In the genomic region with DNA sequence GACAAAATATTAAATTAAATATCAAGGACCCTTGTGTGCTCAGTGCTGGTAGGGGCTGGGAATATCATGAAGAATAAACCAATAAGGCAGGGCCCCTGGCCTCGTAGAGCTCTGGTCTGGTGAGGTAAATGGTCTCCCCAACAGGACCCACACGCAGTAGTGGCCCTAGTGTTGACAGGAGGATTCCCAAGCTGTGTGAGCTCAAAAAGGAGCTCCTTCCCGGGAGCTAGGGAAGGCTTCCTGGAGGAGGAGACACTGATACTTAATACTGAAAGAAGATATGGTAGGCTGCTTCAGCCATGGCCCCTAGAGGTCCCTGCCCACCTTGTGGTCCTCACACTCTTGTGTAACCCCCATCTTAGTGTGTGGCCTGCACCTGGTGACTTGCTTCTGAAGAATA, we compare ENCODE assay signal across 16 cellular contexts.
DNase-seq lines count a peak whose midpoint lies in the region; ATAC-seq, FAIRE-seq and TF ChIP-seq lines count a peak whose summit lies in the region.
"Had no signal": no experiment of that assay in that cellular context is flagged by ENCODE, and none has a peak within 500 bp of the region (broad histone marks: within the 10 kb centered on the region; RNA-seq: fewer than 3 reads in every experiment).

No MANE protein-coding gene starts in this region.

- BruUV-seq in IMR-90 (replicated peaks; lab: Mats Ljungman, UMichigan) = no TSS peak
- no TSS peak for BruUV-seq in K562 (replicated peaks; lab: Mats Ljungman, UMichigan)
- BruUV-seq in PC-9 (replicated peaks; lab: Mats Ljungman, UMichigan) = no TSS peak

- intact Hi-C loops in IMR-90 (cut with micrococcal nuclease) = no loop called here
- intact Hi-C loops in K562 (cut with micrococcal nuclease) = no loop called here
- intact Hi-C loops in PC-9 (cut with micrococcal nuclease; ENCODE audit: unreplicated experiment) = no loop called here

- peaks cover 10% of the 10 kb centered on the region; the same call in 1 of the 2 replicates for H3F3A ChIP-seq in PC-9 (ENCODE audit: insufficient read depth, low read depth)

- dilution Hi-C loops in IMR-90 (cut with HindIII; ENCODE audit: low sequenced_read_pairs, unreplicated experiment) = no loop called here

- TF ChIP-seq EP300 in K562 (IDR thresholded peaks at IDR 0.05; ENCODE audit: low read length) = no peak

- no peak overlapping the region for H4K5ac ChIP-seq in IMR-90 (ENCODE audit: low read depth, low read length)

- H2BK5ac ChIP-seq in IMR-90 (ENCODE audit: low read depth, low read length, poor library complexity, severe bottlenecking) (peak overlapping the region; percentile 95), trophoblast cell (ENCODE audit: low read depth, low read length, poor library complexity) (no peak overlapping the region)

- TF ChIP-seq CTCF in IMR-90 (conservative IDR thresholded peaks at IDR 0.05; ENCODE audit: low read depth, low read length) (no peak), K562 (IDR thresholded peaks at IDR 0.05 in 2 of 3, conservative IDR thresholded peaks at IDR 0.05 in 1 of 3; ENCODE audit: insufficient read depth in 2 of 3, low read depth in 1 of 3, low read length in 3 of 3) (no peak), PC-9 (conservative IDR thresholded peaks at IDR 0.05) (no peak)

- no peak overlapping the region for H3K56ac ChIP-seq in IMR-90 (ENCODE audit: extremely low read depth, insufficient read depth, low read length)

- peak overlapping the region; percentile 97 for H2BK20ac ChIP-seq in IMR-90 (ENCODE audit: low read depth, low read length)

- H3K14ac ChIP-seq in IMR-90 (replicated peaks; ENCODE audit: low read depth, low read length) = peak overlapping the region; percentile 82; the same call in 1 of the 2 replicates
- no peak overlapping the region for H3K14ac ChIP-seq in trophoblast cell (ENCODE audit: low read length)

- H2BK120ac ChIP-seq in IMR-90 (ENCODE audit: low read depth, low read length) = peak overlapping the region; percentile 97
- H2BK120ac ChIP-seq in trophoblast cell (ENCODE audit: insufficient read depth, low read length, poor library complexity) = no peak overlapping the region

- H3K9me1 ChIP-seq in IMR-90 (ENCODE audit: insufficient read depth, low read length) (peaks cover 22% of the 10 kb centered on the region), K562 (ENCODE audit: control insufficient read depth, insufficient read depth, low read length) (no peaks in the 10 kb centered on the region)

- H2AK9ac ChIP-seq in IMR-90 (replicated peaks; ENCODE audit: low read depth, low read length, poor library complexity) = no peak overlapping the region

- H3K4me2 ChIP-seq in IMR-90 (ENCODE audit: low read depth, low read length) (no peak overlapping the region), K562 (ENCODE audit: insufficient read depth, low read length) (no peak overlapping the region), trophoblast cell (ENCODE audit: low read length) (no peak overlapping the region), PC-9 (no peak overlapping the region)
- H3K4me2 ChIP-seq: BLaER1 had no signal

- H2AK5ac ChIP-seq in IMR-90 (ENCODE audit: low read depth, low read length) (peak overlapping the region; percentile 100), trophoblast cell (ENCODE audit: low read length) (peak overlapping the region; percentile 26)

- H2AFZ ChIP-seq in IMR-90 (replicated peaks; ENCODE audit: low read length, poor library complexity) = no peak overlapping the region
- no peak overlapping the region for H2AFZ ChIP-seq in K562 (ENCODE audit: low read depth, low read length)
- no peak overlapping the region for H2AFZ ChIP-seq in trophoblast cell (ENCODE audit: insufficient read depth, low read length, poor library complexity)
- no peak overlapping the region for H2AFZ ChIP-seq in PC-9

- H3K9me3 ChIP-seq in IMR-90 (ENCODE audit: control insufficient read depth, insufficient read depth, low read length) = peaks cover 5% of the 10 kb centered on the region; the same call in 1 of the 2 replicates
- no peaks in the 10 kb centered on the region for H3K9me3 ChIP-seq in K562 (replicated peaks; ENCODE audit: control insufficient read depth, insufficient read depth, low read depth, low read length)
- H3K9me3 ChIP-seq in trophoblast cell (ENCODE audit: insufficient read depth, low read depth, low read length) = no peaks in the 10 kb centered on the region
- no peaks in the 10 kb centered on the region for H3K9me3 ChIP-seq in PC-9 (ENCODE audit: insufficient read depth, low read depth)
- H3K9me3 ChIP-seq: BLaER1 had no signal

- peak overlapping the region; percentile 100 for H4K91ac ChIP-seq in IMR-90 (ENCODE audit: insufficient read depth, low read depth, low read length)
- peak overlapping the region; percentile 1 for H4K91ac ChIP-seq in trophoblast cell (ENCODE audit: low read depth, low read length)

- H4K8ac ChIP-seq in IMR-90 (ENCODE audit: low read depth in 2 of 2, low read length in 2 of 2) (peak overlapping the region; percentile 90 to 98; a peak in 2 of 4 replicates), trophoblast cell (ENCODE audit: low read depth, low read length) (no peak overlapping the region)

- in situ Hi-C loops in IMR-90 (cut with MboI; ENCODE audit: low sequenced_read_pairs) = no loop called here
- in situ Hi-C loops in K562 (cut with MboI) = no loop called here

- no peak for TF ChIP-seq RAD21 in IMR-90 (IDR thresholded peaks at IDR 0.05; ENCODE audit: low read length)
- TF ChIP-seq RAD21 in K562 (CRISPR knock-in tag; conservative IDR thresholded peaks at IDR 0.05 in 1 of 2, IDR thresholded peaks at IDR 0.05 in 1 of 2) = no peak

- H3K79me2 ChIP-seq in K562 (ENCODE audit: control insufficient read depth, insufficient read depth, low read length) (no peaks in the 10 kb centered on the region), trophoblast cell (ENCODE audit: control insufficient read depth, insufficient read depth, low read length, poor library complexity) (no peaks in the 10 kb centered on the region), PC-9 (ENCODE audit: low read depth) (no peaks in the 10 kb centered on the region)

- no peak for ATAC-seq in IMR-90 (ENCODE audit: low read depth)
- no peak for ATAC-seq in K562

- H3K4me1 ChIP-seq in IMR-90 (ENCODE audit: control insufficient read depth, insufficient read depth, low read length) = peaks cover 13% of the 10 kb centered on the region
- H3K4me1 ChIP-seq in K562 (replicated peaks in 1 of 2; ENCODE audit: control insufficient read depth in 2 of 2, insufficient read depth in 2 of 2, low read length in 2 of 2) = peaks cover 0 to 13% of the 10 kb centered on the region in 2 experiments; a peak in 4 of 5 replicates
- H3K4me1 ChIP-seq in trophoblast cell (ENCODE audit: control insufficient read depth in 1 of 2, insufficient read depth in 2 of 2, low read length in 2 of 2) = peaks cover 0 to 6% of the 10 kb centered on the region in 2 experiments
- H3K4me1 ChIP-seq in PC-9 (replicated peaks; ENCODE audit: insufficient read depth) = 0 out of 2 replicates have a peak, but pooled peaks cover 7% of the 10 kb centered on the region

- H2BK15ac ChIP-seq in IMR-90 (ENCODE audit: low read depth, low read length) = peak overlapping the region; percentile 100

- no CpG with 5 or more reads among the region's 3 CpGs for WGBS in IMR-90 (ENCODE audit: extremely low coverage in 2 of 2, insufficient read length in 1 of 2), 2 experiments
- WGBS in K562 (ENCODE audit: insufficient coverage, low coverage, missing lambda C conversion rate) = 14% methylated on average over 3 of the region's 3 CpGs
- no CpG with 5 or more reads among the region's 3 CpGs for WGBS in trophoblast cell (ENCODE audit: extremely low coverage, insufficient coverage, insufficient read length)

- CTCF ChIA-PET in IMR-90 (lab: Yijun Ruan, JAX) = no interaction called here
- CTCF ChIA-PET in K562 (lab: Yijun Ruan, JAX; ENCODE audit: low intra/inter-chr PET ratio) = no interaction called here
- CTCF ChIA-PET in PC-9 (lab: Charles Lee) = no interaction called here

- H3K23ac ChIP-seq in IMR-90 (ENCODE audit: low read depth, low read length) (0 out of 2 replicates have a peak overlapping the region, but pooled peaks have one; percentile 29), trophoblast cell (ENCODE audit: low read length) (no peak overlapping the region)

- H3K9me2 ChIP-seq in PC-9 (ENCODE audit: insufficient read depth) = no peaks in the 10 kb centered on the region

- peak overlapping the region; percentile 23 for H2BK12ac ChIP-seq in trophoblast cell (ENCODE audit: low read length)

- H4K20me1 ChIP-seq in IMR-90 (ENCODE audit: insufficient read depth, low read length) = no peaks in the 10 kb centered on the region
- no peaks in the 10 kb centered on the region for H4K20me1 ChIP-seq in K562 (replicated peaks; ENCODE audit: control insufficient read depth, insufficient read depth, low read length)
- H4K20me1 ChIP-seq in PC-9 (ENCODE audit: insufficient read depth) = no peaks in the 10 kb centered on the region
- H4K20me1 ChIP-seq: BLaER1 had no signal

- DNase-seq in IMR-90 = no peak
- no peak for DNase-seq in K562 (ENCODE audit: extremely low read depth in 1 of 4, low spot score in 3 of 4)
- no peak for DNase-seq in trophoblast cell
- no peak for DNase-seq in PC-9
- no peak for DNase-seq in NCI-H69 (lab: John Stamatoyannopoulos, UW)
- DNase-seq in frontal cortex (ENCODE audit: low spot score in 2 of 2) = no peak
- DNase-seq: CD4-positive, alpha-beta memory T cell; DMS153; DMS79; GDM1; H9 had no signal

- TF ChIP-seq POLR2A in IMR-90 (IDR thresholded peaks at IDR 0.05; ENCODE audit: low read depth, low read length) (no peak), K562 (conservative IDR thresholded peaks at IDR 0.05) (no peak)

- H3K4ac ChIP-seq in IMR-90 (ENCODE audit: low read depth, low read length) (peak overlapping the region; percentile 99), trophoblast cell (ENCODE audit: low read depth, low read length) (no peak overlapping the region)

- no peaks in the 10 kb centered on the region for H3K27me3 ChIP-seq in IMR-90 (ENCODE audit: control insufficient read depth, insufficient read depth, low read length)
- peaks cover 0 to 21% of the 10 kb centered on the region in 2 experiments; a peak in 3 of 5 replicates for H3K27me3 ChIP-seq in K562 (ENCODE audit: control insufficient read depth in 2 of 2, insufficient read depth in 2 of 2, low read length in 2 of 2)
- H3K27me3 ChIP-seq in trophoblast cell (ENCODE audit: insufficient read depth, low read length) = no peaks in the 10 kb centered on the region
- H3K27me3 ChIP-seq in PC-9 (ENCODE audit: insufficient read depth, low read depth) = no peaks in the 10 kb centered on the region; the same call in 1 of the 2 replicates
- H3K27me3 ChIP-seq: BLaER1 had no signal

- H3K36me3 ChIP-seq in IMR-90 (ENCODE audit: control insufficient read depth, insufficient read depth, low read length) (no peaks in the 10 kb centered on the region), K562 (ENCODE audit: control insufficient read depth, insufficient read depth, low read length) (no peaks in the 10 kb centered on the region), trophoblast cell (ENCODE audit: control insufficient read depth in 1 of 2, insufficient read depth in 2 of 2, low read length in 2 of 2) (no peaks in the 10 kb centered on the region), PC-9 (ENCODE audit: low read depth) (no peaks in the 10 kb centered on the region)
- H3K36me3 ChIP-seq: BLaER1 had no signal

- peak overlapping the region; percentile 14; the same call in 1 of the 2 replicates for H3K27ac ChIP-seq in IMR-90 (ENCODE audit: insufficient read depth, low read length)
- H3K27ac ChIP-seq in K562 (ENCODE audit: extremely low read depth, low read depth, low read length) = no peak overlapping the region
- no peak overlapping the region for H3K27ac ChIP-seq in trophoblast cell (ENCODE audit: low read depth, low read length)
- no peak overlapping the region for H3K27ac ChIP-seq in PC-9
- H3K27ac ChIP-seq: BLaER1 had no signal

- H4K12ac ChIP-seq in trophoblast cell (ENCODE audit: low read depth, low read length) = no peak overlapping the region

- FAIRE-seq in K562 (lab: Jason Lieb, UNC) (no peak), frontal cortex (lab: Jason Lieb, UNC) (no peak)
- FAIRE-seq: A204.1, GM12892, GM18507, H1 had no signal

- H3K9ac ChIP-seq in IMR-90 (ENCODE audit: low read depth, low read length) = no peak overlapping the region
- no peak overlapping the region for H3K9ac ChIP-seq in K562 (ENCODE audit: insufficient read depth in 1 of 2, low read depth in 2 of 2, low read length in 2 of 2)
- no peak overlapping the region for H3K9ac ChIP-seq in trophoblast cell (ENCODE audit: low read length)
- H3K9ac ChIP-seq: BLaER1 had no signal

- POLR2A ChIA-PET in IMR-90 (lab: Charles Lee; ENCODE audit: unreplicated experiment) = no interaction called here
- POLR2A ChIA-PET in K562 (lab: Yijun Ruan, JAX) = no interaction called here
- POLR2A ChIA-PET in PC-9 (lab: Charles Lee; ENCODE audit: unreplicated experiment) = no interaction called here

- H3K4me3 ChIP-seq in IMR-90 (ENCODE audit: insufficient read depth, low read depth, low read length) (no peak overlapping the region), K562 (no peak overlapping the region), trophoblast cell (ENCODE audit: low read depth, low read length) (no peak overlapping the region), PC-9 (no peak overlapping the region)
- H3K4me3 ChIP-seq: BLaER1 had no signal

- peaks cover 0 to 25% of the 10 kb centered on the region in 2 experiments; a peak in 2 of 4 replicates for H3K79me1 ChIP-seq in IMR-90 (ENCODE audit: low read depth in 1 of 2, low read length in 2 of 2)
- H3K79me1 ChIP-seq in trophoblast cell (ENCODE audit: low read length) = peaks cover 5% of the 10 kb centered on the region

- no peak overlapping the region; the same call in 1 of the 2 replicates for H3K18ac ChIP-seq in IMR-90 (ENCODE audit: low read depth, low read length)
- H3K18ac ChIP-seq in trophoblast cell (ENCODE audit: low read length) = no peak overlapping the region
